In genomic region chr7:98984126-98984525, GRCh38 we compare ENCODE assay signal across 19 cellular contexts.
"Had no signal": no experiment of that assay in that cellular context is flagged by ENCODE, and none has a peak within 500 bp of the region (broad histone marks: within the 10 kb centered on the region; RNA-seq: fewer than 3 reads in every experiment).

No MANE protein-coding gene starts in this region.

- H3K27ac ChIP-seq: hepatocyte, parathyroid adenoma, prostate gland, right lobe of liver, vagina had no signal

- H3K9me3 ChIP-seq: prostate gland, right lobe of liver, vagina had no signal

- H3K27me3 ChIP-seq: hepatocyte, right lobe of liver, vagina had no signal

- H3K79me2 ChIP-seq: hepatocyte had no signal

- DNase-seq: endodermal cell; erythroblast; foreskin melanocyte; left colon; occipital lobe; retina; right lobe of liver; stimulated activated CD4-positive, alpha-beta T cell treated with anti-CD3 and anti-CD28 coated beads, Interleukin-4, amount 100 ng/mL, for 1 hour; stimulated activated CD8-positive, alpha-beta memory T cell treated with anti-CD3 and anti-CD28 coated beads, Interleukin-4, amount 100 ng/mL, for 48 hours; trophoblast cell had no signal

- H3K4me3 Mint-ChIP-seq: dendritic cell treated with granulocyte-macrophage colony-stimulating factor and Interleukin-4, amounts not matched to agents 40 ng/mL and 50 ng/mL, for 4 days; endodermal cell; mesothelial cell of epicardium; natural killer cell treated with Interleukin-12 subunit alpha and Interleukin-12 subunit beta and Interleukin-15 and Interleukin-18, amount 100 ng/mL, for 72 hours; stimulated activated memory B cell treated with anti-CD40 and anti-IgM and Interleukin-4, amounts not matched to agents 10 μg/mL and 1 μg/mL and 100 μg/mL, for 72 hours; stimulated activated naive CD8-positive, alpha-beta T cell treated with anti-CD3 and anti-CD28 coated beads, Interleukin-15, Interleukin-2, amounts not matched to agents 100 ng/mL and 50 ng/mL, for 24 hours had no signal

- H3K27me3 Mint-ChIP-seq: dendritic cell treated with granulocyte-macrophage colony-stimulating factor and Interleukin-4, amounts not matched to agents 40 ng/mL and 50 ng/mL, for 4 days; natural killer cell treated with Interleukin-12 subunit alpha and Interleukin-12 subunit beta and Interleukin-15 and Interleukin-18, amount 100 ng/mL, for 72 hours; stimulated activated memory B cell treated with anti-CD40 and anti-IgM and Interleukin-4, amounts not matched to agents 10 μg/mL and 1 μg/mL and 100 μg/mL, for 72 hours; stimulated activated naive CD8-positive, alpha-beta T cell treated with anti-CD3 and anti-CD28 coated beads, Interleukin-15, Interleukin-2, amounts not matched to agents 100 ng/mL and 50 ng/mL, for 24 hours had no signal

- H3K4me1 Mint-ChIP-seq: endodermal cell; mesothelial cell of epicardium; stimulated activated memory B cell treated with anti-CD40 and anti-IgM and Interleukin-4, amounts not matched to agents 10 μg/mL and 1 μg/mL and 100 μg/mL, for 72 hours had no signal

- H3K4me3 ChIP-seq: hepatocyte, prostate gland, right lobe of liver, vagina had no signal

- H3K4me2 ChIP-seq: hepatocyte had no signal

- H3K27ac Mint-ChIP-seq: dendritic cell treated with granulocyte-macrophage colony-stimulating factor and Interleukin-4, amounts not matched to agents 40 ng/mL and 50 ng/mL, for 4 days; endodermal cell; mesothelial cell of epicardium; natural killer cell treated with Interleukin-12 subunit alpha and Interleukin-12 subunit beta and Interleukin-15 and Interleukin-18, amount 100 ng/mL, for 72 hours; stimulated activated memory B cell treated with anti-CD40 and anti-IgM and Interleukin-4, amounts not matched to agents 10 μg/mL and 1 μg/mL and 100 μg/mL, for 72 hours; stimulated activated naive CD8-positive, alpha-beta T cell treated with anti-CD3 and anti-CD28 coated beads, Interleukin-15, Interleukin-2, amounts not matched to agents 100 ng/mL and 50 ng/mL, for 24 hours had no signal

- H2AFZ ChIP-seq: hepatocyte, parathyroid adenoma had no signal

- H3K4me1 ChIP-seq: parathyroid adenoma, prostate gland, right lobe of liver, vagina had no signal

- ATAC-seq: left colon; natural killer cell treated with Interleukin-12 subunit alpha and Interleukin-12 subunit beta and Interleukin-15 and Interleukin-18, amount 100 ng/mL, for 72 hours; right lobe of liver; stimulated activated memory B cell treated with anti-CD40 and anti-IgM and Interleukin-4, amounts not matched to agents 10 μg/mL and 1 μg/mL and 100 μg/mL, for 72 hours had no signal
